ENCODE assay signal across 10 cellular contexts in the genomic region with DNA sequence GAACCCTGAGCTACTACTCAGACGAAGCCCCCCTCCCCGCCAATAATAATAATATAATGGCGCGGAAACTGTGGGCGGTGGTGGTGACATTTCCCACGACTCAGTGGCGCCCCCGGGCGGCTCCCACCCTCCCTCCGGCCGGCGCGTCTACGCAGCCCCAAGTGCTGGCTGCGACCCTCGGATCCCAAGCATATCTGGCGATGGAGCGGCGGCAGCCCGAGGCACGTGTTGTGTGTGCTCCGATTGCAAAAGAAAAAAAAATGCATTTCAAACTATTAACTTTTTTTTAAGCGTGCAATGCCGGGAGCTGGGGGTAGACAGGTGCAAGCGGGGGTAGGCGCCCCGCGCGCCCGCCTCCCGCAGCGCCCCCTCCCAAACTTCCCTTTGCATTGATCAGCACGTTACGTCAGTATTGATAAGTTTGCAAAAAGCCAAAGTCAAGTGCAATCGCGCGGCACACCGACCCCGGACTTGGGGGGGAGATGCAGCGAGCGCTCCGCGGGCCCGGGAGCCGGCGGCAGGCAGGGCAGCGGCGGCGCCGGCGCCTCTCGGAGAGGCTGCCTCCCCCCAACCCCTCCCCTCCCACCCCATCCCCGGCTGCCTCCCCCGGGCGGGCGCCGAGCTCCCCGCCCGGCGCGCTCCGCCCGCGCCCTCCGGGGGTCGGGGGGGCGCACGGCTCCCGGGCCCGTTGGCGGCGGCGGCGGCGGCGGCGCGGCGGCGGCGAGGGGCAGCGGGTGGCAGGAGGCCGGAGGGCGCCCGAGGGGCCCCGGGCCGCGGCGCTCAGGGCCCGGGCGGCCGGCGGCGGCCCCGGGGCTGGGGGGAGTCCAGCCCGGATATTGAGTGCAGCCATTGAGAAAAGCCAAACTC. TPM values are rescaled to one million over a fixed set of nuclear protein-coding genes. Genes with fewer than 3 reads are reported as not detected.
A peak's percentile ranks its signal among the peaks of the same experiment; 100 is the strongest.
DNase-seq lines count a peak whose midpoint lies in the region; ATAC-seq and TF ChIP-seq lines count a peak whose summit lies in the region.
"Had no signal": no experiment of that assay in that cellular context is flagged by ENCODE, and none has a peak within 500 bp of the region (broad histone marks: within the 10 kb centered on the region; RNA-seq: fewer than 3 reads in every experiment).

No MANE protein-coding gene starts in this region.

- POLR2A ChIA-PET in PC-3 (lab: Charles Lee; ENCODE audit: unreplicated experiment) = no interaction called here

- TF ChIP-seq CTCF in PC-3 (conservative IDR thresholded peaks at IDR 0.05; ENCODE audit: low read depth, low read length) (peak; percentile 48), hepatocyte (IDR thresholded peaks at IDR 0.05; ENCODE audit: poor library complexity) (peak; percentile 36), suprapubic skin (IDR thresholded peaks at IDR 0.05) (no peak), adrenal gland (IDR thresholded peaks at IDR 0.05) (no peak)

- no peak for ATAC-seq in PC-3
- no peak for ATAC-seq in HG03378 (IDR thresholded peaks at IDR 0.05; ENCODE audit: unreplicated experiment)

- intact Hi-C loops in PC-3 (cut with micrococcal nuclease) (no loop called here), adrenal gland (cut with DNase I) (no loop called here)

- H3K27ac Mint-ChIP-seq in activated naive CD4-positive, alpha-beta T cell treated with anti-CD3 and anti-CD28 coated beads, Interleukin-2, amount 10 ng/mL, durations not matched to agents 7 days and 5 days = no peak overlapping the region

- CTCF ChIA-PET in activated naive CD4-positive, alpha-beta T cell treated with anti-CD3 and anti-CD28 coated beads, Interleukin-2, amount 10 ng/mL, durations not matched to agents 7 days and 5 days (lab: Charles Lee) = no interaction called here
- CTCF ChIA-PET in PC-3 (lab: Charles Lee) = no interaction called here

- H3K4me1 ChIP-seq in PC-3 (ENCODE audit: insufficient read depth, low read length) = peaks cover 3% of the 10 kb centered on the region; the same call in 1 of the 2 replicates
- peaks cover 8% of the 10 kb centered on the region for H3K4me1 ChIP-seq in hepatocyte (ENCODE audit: insufficient read depth)
- H3K4me1 ChIP-seq in suprapubic skin = peaks cover 28% of the 10 kb centered on the region
- no peaks in the 10 kb centered on the region for H3K4me1 ChIP-seq in adrenal gland (replicated peaks in 1 of 2)

- WGBS in hepatocyte (ENCODE audit: low lambda C conversion rate, missing lambda C conversion rate) = 2% methylated on average over 51 of the region's 96 CpGs
- 2% methylated on average over 51 of the region's 96 CpGs for WGBS in suprapubic skin
- WGBS in adrenal gland, 4 donors = 1% methylated on average over 29 to 96 of the region's 96 CpGs

- H3K36me3 ChIP-seq in PC-3 (ENCODE audit: low read depth, low read length) = no peaks in the 10 kb centered on the region
- H3K36me3 ChIP-seq in hepatocyte (replicated peaks; ENCODE audit: insufficient read depth, low read depth) = no peaks in the 10 kb centered on the region
- H3K36me3 ChIP-seq in suprapubic skin = no peaks in the 10 kb centered on the region
- no peaks in the 10 kb centered on the region for H3K36me3 ChIP-seq in adrenal gland (replicated peaks in 1 of 2)

- H3K27ac ChIP-seq in PC-3 (ENCODE audit: low read length) = no peak overlapping the region
- no peak overlapping the region for H3K27ac ChIP-seq in hepatocyte
- no peak overlapping the region for H3K27ac ChIP-seq in suprapubic skin
- H3K27ac ChIP-seq in adrenal gland = no peak overlapping the region

- TF ChIP-seq EP300 in suprapubic skin (IDR thresholded peaks at IDR 0.05) = no peak

- H3K36me3 Mint-ChIP-seq in activated naive CD4-positive, alpha-beta T cell treated with anti-CD3 and anti-CD28 coated beads, Interleukin-2, amount 10 ng/mL, durations not matched to agents 7 days and 5 days = no peaks in the 10 kb centered on the region

- H3K27me3 ChIP-seq in PC-3 (ENCODE audit: low read length) (peaks cover 85% of the 10 kb centered on the region), hepatocyte (peaks cover 91% of the 10 kb centered on the region), suprapubic skin (peaks cover 99% of the 10 kb centered on the region), adrenal gland (peaks cover 46% of the 10 kb centered on the region)

- TF ChIP-seq POLR2A in suprapubic skin (IDR thresholded peaks at IDR 0.05) (no peak), adrenal gland (IDR thresholded peaks at IDR 0.05) (no peak)

- peaks cover 25% of the 10 kb centered on the region for H3K4me1 Mint-ChIP-seq in activated naive CD4-positive, alpha-beta T cell treated with anti-CD3 and anti-CD28 coated beads, Interleukin-2, amount 10 ng/mL, durations not matched to agents 7 days and 5 days

- H3K4me2 ChIP-seq in PC-3 (ENCODE audit: low read length) (no peak overlapping the region), hepatocyte (peak overlapping the region; percentile 86)

- no peak overlapping the region for H3K9ac ChIP-seq in PC-3 (ENCODE audit: low read length)

- H3K9me2 ChIP-seq in PC-3 (replicated peaks; ENCODE audit: low read length) (no peaks in the 10 kb centered on the region), hepatocyte (replicated peaks; ENCODE audit: insufficient read depth) (no peaks in the 10 kb centered on the region)

- BruUV-seq in PC-3 (replicated peaks; lab: Mats Ljungman, UMichigan) = no TSS peak

- H3K79me2 ChIP-seq in PC-3 (ENCODE audit: low read length) = no peaks in the 10 kb centered on the region
- H3K79me2 ChIP-seq in hepatocyte = no peaks in the 10 kb centered on the region

- no peaks in the 10 kb centered on the region for H3K9me3 Mint-ChIP-seq in activated naive CD4-positive, alpha-beta T cell treated with anti-CD3 and anti-CD28 coated beads, Interleukin-2, amount 10 ng/mL, durations not matched to agents 7 days and 5 days

- peak overlapping the region; percentile 45 for H3K4me3 Mint-ChIP-seq in activated naive CD4-positive, alpha-beta T cell treated with anti-CD3 and anti-CD28 coated beads, Interleukin-2, amount 10 ng/mL, durations not matched to agents 7 days and 5 days

- H3F3A ChIP-seq in PC-3 (ENCODE audit: low read length, unreplicated experiment) = no peaks in the 10 kb centered on the region

- DNase-seq in activated naive CD4-positive, alpha-beta T cell treated with anti-CD3 and anti-CD28 coated beads, Interleukin-2, amount 10 ng/mL, durations not matched to agents 7 days and 5 days = no peak
- no peak for DNase-seq in activated naive CD4-positive, alpha-beta T cell treated with anti-CD3 and anti-CD28 coated beads, Interleukin-2, amount 50 U/mL, for 16 hours
- DNase-seq in PC-3 (no peak), hepatocyte (ENCODE audit: low spot score) (peak; percentile 17), suprapubic skin (ENCODE audit: low spot score in 2 of 2) (no peak), dedifferentiated amniotic fluid mesenchymal stem cell (ENCODE audit: extremely low spot score) (no peak), adrenal gland (no peak)
- DNase-seq: NCI-H2081 had no signal

- no peak overlapping the region for H3K4me3 ChIP-seq in PC-3 (ENCODE audit: low read length)
- no peak overlapping the region for H3K4me3 ChIP-seq in hepatocyte
- peak overlapping the region; percentile 41 for H3K4me3 ChIP-seq in suprapubic skin
- H3K4me3 ChIP-seq in adrenal gland = no peak overlapping the region

- peaks cover 88% of the 10 kb centered on the region for H3K27me3 Mint-ChIP-seq in activated naive CD4-positive, alpha-beta T cell treated with anti-CD3 and anti-CD28 coated beads, Interleukin-2, amount 10 ng/mL, durations not matched to agents 7 days and 5 days

- H3K9me3 ChIP-seq in PC-3 (ENCODE audit: low read length) (no peaks in the 10 kb centered on the region), hepatocyte (ENCODE audit: low read depth) (no peaks in the 10 kb centered on the region), suprapubic skin (no peaks in the 10 kb centered on the region), adrenal gland (replicated peaks in 1 of 3) (no peaks in the 10 kb centered on the region)

- no peaks in the 10 kb centered on the region for H4K20me1 ChIP-seq in PC-3 (ENCODE audit: low read length)
- H4K20me1 ChIP-seq in hepatocyte (ENCODE audit: insufficient read depth, poor library complexity, severe bottlenecking) = no peaks in the 10 kb centered on the region

- no peak overlapping the region for H2AFZ ChIP-seq in PC-3 (ENCODE audit: low read length)
- H2AFZ ChIP-seq in hepatocyte = no peak overlapping the region

RNA-seq across cellular contexts. Expression of gene CUX2, which starts 0.5 kb away (rescaled TPM):
- total RNA-seq in PC-3 (2014; rRNA removed) (not detected in 2 replicates), hepatocyte (0.17 and 0.76 TPM in 2 replicates), suprapubic skin (1 to 10 TPM in 1 of 4 donors, under 1 TPM in 2, not detected in 1; 0.23 to 1.7 (median 0.47) TPM), adrenal gland (under 1 TPM in 4 of 8 donors, not detected in 4; under 0.01 to 0.17 (median 0.09) TPM)
- polyA plus RNA-seq in hepatocyte (0.06 and 0.26 TPM in 2 replicates), adrenal gland (under 1 TPM; under 0.01 to 0.03 (median 0.02) TPM)
- total RNA-seq: fibroblast of villous mesenchyme had no signal

Comparison
In these comparisons a context has a peak if more than half of its experiments do, and no peak if none do; other contexts are left out.
1. CTCF ChIP-seq: peak in PC-3 (single experiment) and hepatocyte (single experiment); none in suprapubic skin (0 of 2) and adrenal gland (0 of 6).